ENCODE assay signal across 7 cellular contexts in genomic region chr21:13979608-13980007, GRCh38.
DNase-seq lines count a peak whose midpoint lies in the region; ATAC-seq, FAIRE-seq and TF ChIP-seq lines count a peak whose summit lies in the region.
"Not testable (repeated sequence)": the region's sequence is repeated elsewhere in the genome, so short reads cannot be mapped to it uniquely, and the experiment has no call there.

No MANE protein-coding gene starts in this region.

- H3K9me3 ChIP-seq in astrocyte (ENCODE audit: insufficient read depth, low read depth, low read length) = not testable (repeated sequence)

- DNase-seq in GM12865 (ENCODE audit: low read depth); astrocyte (ENCODE audit: low read depth); glutamatergic neuron: not testable (repeated sequence)
- DNase-seq in T-cell (peak in 5 of 34 experiments; percentile 2 to 17 (median 5)), osteocyte (ENCODE audit: extremely low spot score, unreplicated experiment) (peak; percentile 83)

- not testable (repeated sequence) for H2AFZ ChIP-seq in astrocyte (ENCODE audit: low read depth, low read length)

- H3K4me3 ChIP-seq in GM12865 (ENCODE audit: low read depth, low read length) = peak overlapping the region; percentile 32
- not testable (repeated sequence) for H3K4me3 ChIP-seq in astrocyte (ENCODE audit: insufficient read depth, low read depth, low read length)

- not testable (repeated sequence) for H3K27me3 ChIP-seq in astrocyte (ENCODE audit: insufficient read depth, low read length)

- peak overlapping the region in 2 of 3 donors; percentile 66 to 85 for H3K4me3 Mint-ChIP-seq in T-cell
- peak overlapping the region; percentile 40 for H3K4me3 Mint-ChIP-seq in astrocyte (ENCODE audit: unreplicated experiment)
- H3K4me3 Mint-ChIP-seq in glutamatergic neuron (ENCODE audit: unreplicated experiment) = peak overlapping the region; percentile 63
- not testable (repeated sequence) for H3K4me3 Mint-ChIP-seq in osteocyte (ENCODE audit: unreplicated experiment)

- not testable (repeated sequence) for H3K4me1 ChIP-seq in astrocyte (ENCODE audit: insufficient read depth, low read length)

- H3K36me3 ChIP-seq in astrocyte (ENCODE audit: insufficient read depth, low read length) = not testable (repeated sequence)

- H3K9me3 Mint-ChIP-seq in T-cell; astrocyte (ENCODE audit: unreplicated experiment); glutamatergic neuron (ENCODE audit: unreplicated experiment): not testable (repeated sequence)
- H3K9me3 Mint-ChIP-seq in osteocyte (ENCODE audit: unreplicated experiment) = peaks cover 14% of the 10 kb centered on the region

- H3K9ac ChIP-seq in astrocyte (ENCODE audit: low read length) = not testable (repeated sequence)

- H3K4me1 Mint-ChIP-seq in T-cell; astrocyte (ENCODE audit: low read depth, unreplicated experiment); glutamatergic neuron (ENCODE audit: low read depth, unreplicated experiment); osteocyte (ENCODE audit: unreplicated experiment): not testable (repeated sequence)

- not testable (repeated sequence) for H3K36me3 Mint-ChIP-seq in T-cell; astrocyte (ENCODE audit: low read depth, unreplicated experiment); glutamatergic neuron (ENCODE audit: unreplicated experiment); osteocyte (ENCODE audit: unreplicated experiment)

- FAIRE-seq in astrocyte (lab: Jason Lieb, UNC) = not testable (repeated sequence)

- peak overlapping the region in 1 of 2 donors; percentile 73 for H3K27ac Mint-ChIP-seq in T-cell
- not testable (repeated sequence) for H3K27ac Mint-ChIP-seq in astrocyte (ENCODE audit: unreplicated experiment); glutamatergic neuron (ENCODE audit: unreplicated experiment); osteocyte (ENCODE audit: unreplicated experiment)

- not testable (repeated sequence) for H3K79me2 ChIP-seq in astrocyte (ENCODE audit: insufficient read depth, low read length)

- CTCF ChIA-PET in T-cell (lab: Charles Lee) = not testable (repeated sequence)

- H3K27ac ChIP-seq in astrocyte (ENCODE audit: low read depth, low read length) = not testable (repeated sequence)

- H3K27me3 Mint-ChIP-seq in T-cell; astrocyte (ENCODE audit: low read depth, unreplicated experiment); glutamatergic neuron (ENCODE audit: unreplicated experiment); osteocyte (ENCODE audit: unreplicated experiment): not testable (repeated sequence)

- H4K20me1 ChIP-seq in astrocyte (ENCODE audit: insufficient read depth, low read length) = not testable (repeated sequence)

- POLR2A ChIA-PET in T-cell (lab: Charles Lee) = not testable (repeated sequence)

- not testable (repeated sequence) for H3K4me2 ChIP-seq in astrocyte (ENCODE audit: low read length)

- not testable (repeated sequence) for TF ChIP-seq CTCF in GM12865 (IDR thresholded peaks at IDR 0.05; ENCODE audit: insufficient read depth, low read depth, low read length, missing control alignments); astrocyte (IDR thresholded peaks at IDR 0.05; ENCODE audit: insufficient read depth, low read depth, low read length); glutamatergic neuron (IDR thresholded peaks at IDR 0.05; ENCODE audit: partially characterized antibody, unreplicated experiment); osteocyte (IDR thresholded peaks at IDR 0.05)

- ATAC-seq in GM21515 (IDR thresholded peaks at IDR 0.05; ENCODE audit: unreplicated experiment) = peak; percentile 19
- ATAC-seq in HG03280 (IDR thresholded peaks at IDR 0.05; ENCODE audit: unreplicated experiment) = peak; percentile 19
- ATAC-seq in T-cell (replicated peaks in 1 of 4) = peak in 3 of 4 experiments; percentile 4 to 34 (median 26)
